1 cellular context compared by ENCODE assay signal in the genomic region with DNA sequence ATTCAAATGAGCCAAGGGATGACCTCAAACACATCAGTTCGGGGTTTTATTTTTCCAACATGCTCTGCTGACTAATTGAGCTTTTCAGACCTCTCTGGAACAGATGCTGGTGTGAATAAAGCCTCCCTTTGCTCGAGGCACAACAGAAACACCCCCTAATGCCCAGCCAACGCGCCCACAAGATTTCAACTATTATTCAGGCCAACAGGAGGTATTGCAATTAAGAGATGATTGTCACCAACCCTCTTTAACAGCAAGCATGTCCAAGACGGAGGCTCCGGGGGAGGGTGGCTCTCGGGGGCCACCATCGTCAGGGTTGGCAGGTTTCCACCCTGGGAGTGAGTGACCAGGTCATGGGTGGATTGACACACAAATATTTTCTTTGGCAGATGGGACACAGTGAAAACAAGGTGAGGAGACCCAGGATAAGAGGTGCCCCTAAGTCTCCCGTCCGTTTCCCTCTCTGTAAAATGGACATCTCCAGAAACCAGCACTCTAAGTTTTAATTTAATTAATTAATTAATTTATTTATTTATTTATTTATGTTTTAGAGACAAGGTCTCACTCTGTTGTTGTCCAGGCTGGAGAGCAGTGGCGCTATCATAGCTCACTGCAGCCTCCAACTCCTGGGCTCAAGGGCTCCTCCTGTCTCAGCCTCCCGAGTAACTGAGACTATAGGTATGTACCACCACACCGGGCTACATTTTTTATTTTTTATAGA.
TF ChIP-seq lines count a peak whose summit lies in the region.

No MANE protein-coding gene starts in this region.

TF ChIP-seq in K562, 482 proteins besides CTCF, POLR2A, EP300 and RAD21 (continued from another document):
- no peak for TF ChIP-seq GTF3C2 (IDR thresholded peaks at IDR 0.05; ENCODE audit: borderline replicate concordance, extremely low read depth, insufficient read length)
- no peak for TF ChIP-seq NFYB (IDR thresholded peaks at IDR 0.05; ENCODE audit: extremely low read depth, insufficient read length)
- TF ChIP-seq ZNF696 (CRISPR knock-in tag; conservative IDR thresholded peaks at IDR 0.05) = no peak
- no peak for TF ChIP-seq GTF2A2 (tag; IDR thresholded peaks at IDR 0.05)
- TF ChIP-seq TEAD2 (tag; IDR thresholded peaks at IDR 0.05) = no peak
- no peak for TF ChIP-seq ZNF124 (CRISPR knock-in tag; IDR thresholded peaks at IDR 0.05)
- TF ChIP-seq NUFIP1 (IDR thresholded peaks at IDR 0.05; ENCODE audit: partially characterized antibody) = no peak
- TF ChIP-seq ZNF668 (CRISPR knock-in tag; IDR thresholded peaks at IDR 0.05) = no peak
- no peak for TF ChIP-seq ATF2 (CRISPR knock-in tag; IDR thresholded peaks at IDR 0.05)
- no peak for TF ChIP-seq MCM3 (IDR thresholded peaks at IDR 0.05)
- TF ChIP-seq PTTG1 (tag; IDR thresholded peaks at IDR 0.05; ENCODE audit: low read depth) = no peak
- no peak for TF ChIP-seq FIP1L1 (IDR thresholded peaks at IDR 0.05; ENCODE audit: low read depth, low read length, poor library complexity, severe bottlenecking)
- no peak for TF ChIP-seq ZBTB11 (CRISPR knock-in tag; IDR thresholded peaks at IDR 0.05)
- no peak for TF ChIP-seq GTF2E2 (tag; IDR thresholded peaks at IDR 0.05)
- no peak for TF ChIP-seq PHB (CRISPR knock-in tag; IDR thresholded peaks at IDR 0.05)
- no peak for TF ChIP-seq CBFA2T2 (conservative IDR thresholded peaks at IDR 0.05)
